In the genomic region with DNA sequence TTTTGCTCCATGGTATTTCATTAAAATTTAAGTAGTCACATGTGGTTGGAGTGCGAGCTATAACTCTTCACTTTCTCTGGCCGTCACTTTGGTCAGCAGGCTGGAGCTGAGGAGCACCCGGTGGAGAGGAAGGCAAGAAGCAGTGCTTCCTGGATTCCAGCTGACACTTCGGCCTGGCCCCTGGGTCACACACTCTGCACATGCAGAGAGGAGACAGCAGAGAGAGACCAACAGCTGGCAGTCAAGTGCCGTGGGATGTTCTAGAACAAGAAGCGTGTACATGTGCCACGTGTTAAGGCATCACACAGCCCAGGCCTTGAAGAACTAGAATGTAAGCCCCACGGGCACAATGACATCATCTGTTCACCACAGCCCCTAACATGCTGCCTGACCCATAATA, we compare ENCODE assay signal across 22 cellular contexts.
DNase-seq lines count a peak whose midpoint lies in the region; ATAC-seq and TF ChIP-seq lines count a peak whose summit lies in the region.
"Had no signal": no experiment of that assay in that cellular context is flagged by ENCODE, and none has a peak within 500 bp of the region (broad histone marks: within the 10 kb centered on the region; RNA-seq: fewer than 3 reads in every experiment).

No MANE protein-coding gene starts in this region.

- H3K27me3 Mint-ChIP-seq in T-helper 2 cell treated with Interferon-gamma antibody and Interleukin-4, amounts not matched to agents 5 μg/mL and 100 μg/mL, for 36 hours (ENCODE audit: low read depth) = no peaks in the 10 kb centered on the region
- H3K27me3 Mint-ChIP-seq in stimulated activated naive CD8-positive, alpha-beta T cell treated with anti-CD3 and anti-CD28 coated beads, Interleukin-15, amount 100 ng/mL, for 72 hours = no peaks in the 10 kb centered on the region
- no peaks in the 10 kb centered on the region for H3K27me3 Mint-ChIP-seq in nephron progenitor cell (ENCODE audit: low read depth, poor library complexity)

- no peaks in the 10 kb centered on the region for H3K9me3 Mint-ChIP-seq in T-helper 2 cell treated with Interferon-gamma antibody and Interleukin-4, amounts not matched to agents 5 μg/mL and 100 μg/mL, for 36 hours
- H3K9me3 Mint-ChIP-seq in stimulated activated naive CD8-positive, alpha-beta T cell treated with anti-CD3 and anti-CD28 coated beads, Interleukin-15, amount 100 ng/mL, for 72 hours = no peaks in the 10 kb centered on the region
- no peaks in the 10 kb centered on the region for H3K9me3 Mint-ChIP-seq in nephron progenitor cell

- H3K4me1 Mint-ChIP-seq in T-helper 2 cell treated with Interferon-gamma antibody and Interleukin-4, amounts not matched to agents 5 μg/mL and 100 μg/mL, for 36 hours (ENCODE audit: low read depth) = peaks cover 10% of the 10 kb centered on the region
- peaks cover 16% of the 10 kb centered on the region for H3K4me1 Mint-ChIP-seq in stimulated activated naive CD8-positive, alpha-beta T cell treated with anti-CD3 and anti-CD28 coated beads, Interleukin-15, amount 100 ng/mL, for 72 hours
- peaks cover 11% of the 10 kb centered on the region for H3K4me1 Mint-ChIP-seq in nephron progenitor cell

- no peak for ATAC-seq in stimulated activated naive CD8-positive, alpha-beta T cell treated with anti-CD3 and anti-CD28 coated beads, Interleukin-15, amount 100 ng/mL, for 72 hours
- no peak for ATAC-seq in stimulated activated naive CD8-positive, alpha-beta T cell treated with anti-CD3 and anti-CD28 coated beads, Interleukin-15, Interleukin-2, amounts not matched to agents 100 U/mL and 50 U/mL, for 24 hours
- ATAC-seq in GM21723 (IDR thresholded peaks at IDR 0.05; ENCODE audit: unreplicated experiment) = no peak
- ATAC-seq: PC-3, Right ventricle myocardium inferior had no signal

- H3K36me3 Mint-ChIP-seq in T-helper 2 cell treated with Interferon-gamma antibody and Interleukin-4, amounts not matched to agents 5 μg/mL and 100 μg/mL, for 36 hours (ENCODE audit: low read depth) = peaks cover 35% of the 10 kb centered on the region
- peaks cover 64% of the 10 kb centered on the region for H3K36me3 Mint-ChIP-seq in nephron progenitor cell (ENCODE audit: low read depth)

- DNase-seq in T-helper 2 cell treated with Interferon-gamma antibody and Interleukin-4, amounts not matched to agents 5 μg/mL and 100 μg/mL, for 36 hours (ENCODE audit: low spot score) = no peak
- DNase-seq in T-helper 2 cell = no peak
- no peak for DNase-seq in stimulated activated naive CD8-positive, alpha-beta T cell treated with anti-CD3 and anti-CD28 coated beads, Interleukin-15, amount 100 ng/mL, for 72 hours
- no peak for DNase-seq in stimulated activated naive CD8-positive, alpha-beta T cell treated with anti-CD3 and anti-CD28 coated beads, Interleukin-15, Interleukin-2, amounts not matched to agents 100 U/mL and 50 U/mL, for 24 hours
- DNase-seq in nephron progenitor cell = no peak
- DNase-seq in GM13976 (ENCODE audit: low spot score) = no peak
- DNase-seq: BE2C; DMS153; DND-41; GOT3; HCEC 1CT; KBM-7; NCI-H1105 treated with DMSO at 0.1 percent for 48 hours; NCI-H2029; NCI-H446 treated with DMSO at 0.1 percent for 48 hours; NCI-H526; NCI-H82; NK-92 treated with Interleukin-12 subunit alpha and Interleukin-12 subunit beta, amount 100 ng/mL, for 24 hours; PC-3; SJCRH30 had no signal

- H3K4me3 Mint-ChIP-seq in T-helper 2 cell treated with Interferon-gamma antibody and Interleukin-4, amounts not matched to agents 5 μg/mL and 100 μg/mL, for 36 hours = no peak overlapping the region
- no peak overlapping the region for H3K4me3 Mint-ChIP-seq in stimulated activated naive CD8-positive, alpha-beta T cell treated with anti-CD3 and anti-CD28 coated beads, Interleukin-15, amount 100 ng/mL, for 72 hours
- H3K4me3 Mint-ChIP-seq in nephron progenitor cell = no peak overlapping the region

- H3K27ac Mint-ChIP-seq in T-helper 2 cell treated with Interferon-gamma antibody and Interleukin-4, amounts not matched to agents 5 μg/mL and 100 μg/mL, for 36 hours = peak overlapping the region; percentile 6
- H3K27ac Mint-ChIP-seq in stimulated activated naive CD8-positive, alpha-beta T cell treated with anti-CD3 and anti-CD28 coated beads, Interleukin-15, amount 100 ng/mL, for 72 hours = peak overlapping the region; percentile 34 to 65
- H3K27ac Mint-ChIP-seq in nephron progenitor cell = peak overlapping the region; percentile 29

- no peak for TF ChIP-seq CTCF in nephron progenitor cell (IDR thresholded peaks at IDR 0.05)
- TF ChIP-seq CTCF in GM13976 (IDR thresholded peaks at IDR 0.05; ENCODE audit: borderline replicate concordance, control extremely low read depth, extremely low read depth, insufficient read depth, missing control alignments) = no peak

- in situ Hi-C loops in GM13976 (cut with MboI; ENCODE audit: low sequenced_read_pairs, unreplicated experiment) = no loop called here
